Comparison of ENCODE assay signal across 8 cellular contexts in genomic region chr2:143083636-143084035, GRCh38. TPM values are rescaled to one million over a fixed set of nuclear protein-coding genes. Genes with fewer than 3 reads are reported as not detected.
A peak's percentile ranks its signal among the peaks of the same experiment; 100 is the strongest.
DNase-seq lines count a peak whose midpoint lies in the region; ATAC-seq and TF ChIP-seq lines count a peak whose summit lies in the region.

No MANE protein-coding gene starts in this region.

- BruUV-seq in OCI-LY7 (replicated peaks; lab: Mats Ljungman, UMichigan): no TSS peak

- no peaks in the 10 kb centered on the region for H4K20me1 ChIP-seq in OCI-LY7 (ENCODE audit: insufficient read depth, low read length)

- H3K27ac Mint-ChIP-seq in natural killer cell treated with Interleukin-12 subunit alpha and Interleukin-12 subunit beta and Interleukin-15 and Interleukin-18, amount 100 ng/mL, for 72 hours: peak overlapping the region; percentile 67 to 79
- H3K27ac Mint-ChIP-seq in progenitor cell of endocrine pancreas: no peak overlapping the region

- intact Hi-C loops in OCI-LY7 (cut with micrococcal nuclease; ENCODE audit: unreplicated experiment): no loop called here

- CTCF ChIA-PET in OCI-LY7 (lab: Charles Lee; ENCODE audit: unreplicated experiment): no interaction called here

- H2AFZ ChIP-seq in OCI-LY7 (ENCODE audit: low read length): no peak overlapping the region

- peaks cover 0 to 5% of the 10 kb centered on the region in 2 donors for H3K27me3 Mint-ChIP-seq in natural killer cell treated with Interleukin-12 subunit alpha and Interleukin-12 subunit beta and Interleukin-15 and Interleukin-18, amount 100 ng/mL, for 72 hours
- no peaks in the 10 kb centered on the region for H3K27me3 Mint-ChIP-seq in progenitor cell of endocrine pancreas

- DNase-seq in GM04504 (ENCODE audit: low read depth) (peak; percentile 33), HS-5 (ENCODE audit: low read depth) (peak; percentile 73), amniotic epithelial cell (ENCODE audit: low read depth) (peak; percentile 80), SW480 (ENCODE audit: low spot score) (no peak), progenitor cell of endocrine pancreas (ENCODE audit: low spot score, unreplicated experiment) (no peak), OCI-LY7 (ENCODE audit: low spot score) (no peak), hepatic stellate cell (ENCODE audit: low spot score) (no peak)
- no peak for DNase-seq in natural killer cell treated with Interleukin-12 subunit alpha and Interleukin-12 subunit beta and Interleukin-15 and Interleukin-18, amount 100 ng/mL, for 72 hours (ENCODE audit: low spot score)

- H3K4me1 ChIP-seq in OCI-LY7 (ENCODE audit: insufficient read depth, low read length, poor library complexity, severe bottlenecking): no peaks in the 10 kb centered on the region

- no peaks in the 10 kb centered on the region for H3K36me3 Mint-ChIP-seq in natural killer cell treated with Interleukin-12 subunit alpha and Interleukin-12 subunit beta and Interleukin-15 and Interleukin-18, amount 100 ng/mL, for 72 hours
- no peaks in the 10 kb centered on the region for H3K36me3 Mint-ChIP-seq in progenitor cell of endocrine pancreas (ENCODE audit: insufficient read depth)

- H3K9me2 ChIP-seq in OCI-LY7 (ENCODE audit: insufficient read depth, low read length): no peaks in the 10 kb centered on the region

- peak overlapping the region; percentile 49 for H3K4me3 Mint-ChIP-seq in natural killer cell treated with Interleukin-12 subunit alpha and Interleukin-12 subunit beta and Interleukin-15 and Interleukin-18, amount 100 ng/mL, for 72 hours
- no peak overlapping the region for H3K4me3 Mint-ChIP-seq in progenitor cell of endocrine pancreas (ENCODE audit: low read depth)

- no peaks in the 10 kb centered on the region for H3K9me3 ChIP-seq in OCI-LY7 (ENCODE audit: low read length)

- H3K4me1 Mint-ChIP-seq in natural killer cell treated with Interleukin-12 subunit alpha and Interleukin-12 subunit beta and Interleukin-15 and Interleukin-18, amount 100 ng/mL, for 72 hours (ENCODE audit: low read depth in 2 of 2): peaks cover 16 to 31% of the 10 kb centered on the region in 2 donors
- no peaks in the 10 kb centered on the region for H3K4me1 Mint-ChIP-seq in progenitor cell of endocrine pancreas (ENCODE audit: low read depth)

- no peaks in the 10 kb centered on the region for H3K79me2 ChIP-seq in OCI-LY7 (ENCODE audit: insufficient read depth, low read depth, low read length)

- H3K4me3 ChIP-seq in OCI-LY7 (ENCODE audit: low read depth, low read length, poor library complexity, severe bottlenecking): no peak overlapping the region

- H3K27ac ChIP-seq in OCI-LY7 (ENCODE audit: low read depth, low read length, poor library complexity, severe bottlenecking): no peak overlapping the region

- H3K4me2 ChIP-seq in OCI-LY7 (ENCODE audit: low read length): no peak overlapping the region

- TF ChIP-seq CTCF in progenitor cell of endocrine pancreas (IDR thresholded peaks at IDR 0.05; ENCODE audit: unreplicated experiment): no peak
- no peak for TF ChIP-seq CTCF in OCI-LY7 (conservative IDR thresholded peaks at IDR 0.05; ENCODE audit: low read length)

- POLR2A ChIA-PET in OCI-LY7 (lab: Charles Lee): interaction anchor here (0.7 to 1.0 kb wide), 4 partner anchors 169 to 1892 kb away, joined by 3 to 6 read pairs (median 4); no protein-coding TSS in a partner anchor

- H3K36me3 ChIP-seq in OCI-LY7 (ENCODE audit: insufficient read depth, low read length): no peaks in the 10 kb centered on the region

- no peaks in the 10 kb centered on the region for H3K9me3 Mint-ChIP-seq in natural killer cell treated with Interleukin-12 subunit alpha and Interleukin-12 subunit beta and Interleukin-15 and Interleukin-18, amount 100 ng/mL, for 72 hours
- H3K9me3 Mint-ChIP-seq in progenitor cell of endocrine pancreas (ENCODE audit: low read depth): no peaks in the 10 kb centered on the region

- ATAC-seq in natural killer cell treated with Interleukin-12 subunit alpha and Interleukin-12 subunit beta and Interleukin-15 and Interleukin-18, amount 100 ng/mL, for 72 hours: peak; percentile 81 to 87

RNA-seq across cellular contexts. Expression of gene ARHGAP15, which starts 45.6 kb away (rescaled TPM):
- total RNA-seq in natural killer cell treated with Interleukin-12 subunit alpha and Interleukin-12 subunit beta and Interleukin-15 and Interleukin-18, amount 100 ng/mL, for 72 hours: 100 to 1,000 TPM in 1 of 2 donors, 10 to 100 TPM in 1; 80.6 to 133 TPM
- total RNA-seq in progenitor cell of endocrine pancreas (not detected in 2 replicates), OCI-LY7 (2022) (72.1 and 84.1 TPM in 2 replicates)
- 98.4 and 115 TPM in 2 replicates for total RNA-seq in OCI-LY7 (2014; rRNA removed; shearing (Covaris generic))

Comparison
In these comparisons a context has a peak if more than half of its experiments do, and no peak if none do; other contexts are left out.
1. DNase-seq: peak in GM04504 (single experiment), HS-5 (single experiment) and amniotic epithelial cell (single experiment); none in natural killer cell treated with Interleukin-12 subunit alpha and Interleukin-12 subunit beta and Interleukin-15 and Interleukin-18, amount 100 ng/mL, for 72 hours (single experiment), SW480 (single experiment), progenitor cell of endocrine pancreas (single experiment), OCI-LY7 (single experiment) and hepatic stellate cell (single experiment).
2. RNA of gene ARHGAP15, which starts 45.6 kb away (total RNA-seq): 80.6 to 133 TPM in natural killer cell treated with Interleukin-12 subunit alpha and Interleukin-12 subunit beta and Interleukin-15 and Interleukin-18, amount 100 ng/mL, for 72 hours and 72.1 to 115 TPM in OCI-LY7; not detected in progenitor cell of endocrine pancreas; every median in the first group is over 10 times any median in the second.